ENCODE assay signal across 22 cellular contexts in the genomic region with DNA sequence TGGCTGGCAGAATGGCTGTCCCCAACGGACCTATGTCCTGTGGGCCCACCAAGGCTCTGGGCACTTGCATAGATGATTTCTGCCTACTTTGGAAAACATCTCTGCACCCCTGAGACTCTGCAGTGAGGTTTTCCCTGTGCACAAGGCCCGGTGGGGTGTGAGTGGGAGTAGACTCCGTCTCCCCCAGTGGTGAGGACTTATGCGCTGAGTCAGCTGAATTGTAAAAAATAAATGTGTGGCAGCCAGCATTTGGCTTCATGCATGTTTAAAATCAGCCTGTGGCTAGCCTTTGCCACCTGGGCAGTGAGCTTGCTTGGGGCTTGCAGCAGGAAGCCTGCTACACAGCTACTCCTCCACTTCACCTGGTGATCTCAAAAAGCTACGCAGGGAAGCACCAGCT.
DNase-seq lines count a peak whose midpoint lies in the region; ATAC-seq, FAIRE-seq and TF ChIP-seq lines count a peak whose summit lies in the region.
"Had no signal": no experiment of that assay in that cellular context is flagged by ENCODE, and none has a peak within 500 bp of the region (broad histone marks: within the 10 kb centered on the region; RNA-seq: fewer than 3 reads in every experiment).

No MANE protein-coding gene starts in this region.

- CTCF ChIA-PET in A549 (lab: Yijun Ruan, JAX) (no interaction called here), IMR-90 (lab: Yijun Ruan, JAX) (no interaction called here)

- TF ChIP-seq POLR2A in A549 (IDR thresholded peaks at IDR 0.05; ENCODE audit: low read length) (no peak), IMR-90 (IDR thresholded peaks at IDR 0.05; ENCODE audit: low read depth, low read length) (no peak)

- no peak overlapping the region for H3K27ac Mint-ChIP-seq in neural progenitor cell
- H3K27ac Mint-ChIP-seq: B cell; CD4-positive, CD25-positive, alpha-beta regulatory T cell; CD8-positive, alpha-beta T cell; HFFc6 had no signal

- POLR2A ChIA-PET in A549 (lab: Yijun Ruan, JAX) (no interaction called here), IMR-90 (lab: Charles Lee; ENCODE audit: unreplicated experiment) (no interaction called here)

- H3K36me3 ChIP-seq in IMR-90 (ENCODE audit: control insufficient read depth, insufficient read depth, low read length) (no peaks in the 10 kb centered on the region), neural progenitor cell (no peaks in the 10 kb centered on the region)
- H3K36me3 ChIP-seq: BLaER1, HAP-1 had no signal

- no peak overlapping the region for H2BK5ac ChIP-seq in IMR-90 (ENCODE audit: low read depth, low read length, poor library complexity, severe bottlenecking)

- no peaks in the 10 kb centered on the region for H3K79me2 ChIP-seq in neural progenitor cell (ENCODE audit: low read depth)

- no peak overlapping the region for H3K56ac ChIP-seq in IMR-90 (ENCODE audit: extremely low read depth, insufficient read depth, low read length)

- H2AK5ac ChIP-seq in IMR-90 (ENCODE audit: low read depth, low read length): no peak overlapping the region

- no peak overlapping the region for H3K14ac ChIP-seq in IMR-90 (replicated peaks; ENCODE audit: low read depth, low read length)

- H3K27ac ChIP-seq in A549 (no peak overlapping the region), IMR-90 (ENCODE audit: insufficient read depth, low read length) (no peak overlapping the region), neural progenitor cell (no peak overlapping the region)
- H3K27ac ChIP-seq: BLaER1, C4-2B, GM23248 had no signal

- no peaks in the 10 kb centered on the region for H3K4me1 Mint-ChIP-seq in neural progenitor cell
- H3K4me1 Mint-ChIP-seq: B cell; CD4-positive, CD25-positive, alpha-beta regulatory T cell had no signal

- TF ChIP-seq CTCF in A549 (IDR thresholded peaks at IDR 0.05) (no peak), IMR-90 (conservative IDR thresholded peaks at IDR 0.05; ENCODE audit: low read depth, low read length) (no peak), neural progenitor cell (IDR thresholded peaks at IDR 0.05) (no peak)

- WGBS in A549 (ENCODE audit: missing lambda C conversion rate): 22% methylated on average over 5 of the region's 5 CpGs
- no CpG with 5 or more reads among the region's 5 CpGs for WGBS in IMR-90 (ENCODE audit: extremely low coverage in 2 of 2, insufficient read length in 1 of 2), 2 experiments

- TF ChIP-seq RAD21 in A549 (conservative IDR thresholded peaks at IDR 0.05 in 1 of 2, IDR thresholded peaks at IDR 0.05 in 1 of 2) (no peak), IMR-90 (IDR thresholded peaks at IDR 0.05; ENCODE audit: low read length) (no peak)

- H2AK9ac ChIP-seq in IMR-90 (replicated peaks; ENCODE audit: low read depth, low read length, poor library complexity): no peak overlapping the region

- H3K27me3 Mint-ChIP-seq in neural progenitor cell (ENCODE audit: insufficient read depth, low read depth): no peaks in the 10 kb centered on the region
- H3K27me3 Mint-ChIP-seq: CD4-positive, CD25-positive, alpha-beta regulatory T cell had no signal

- H3K4me2 ChIP-seq in A549 (no peak overlapping the region), IMR-90 (ENCODE audit: low read depth, low read length) (no peak overlapping the region), neural progenitor cell (no peak overlapping the region)
- H3K4me2 ChIP-seq: BLaER1 had no signal

- H3K9me3 ChIP-seq in A549 (no peaks in the 10 kb centered on the region), IMR-90 (ENCODE audit: control insufficient read depth, insufficient read depth, low read length) (peaks cover 22% of the 10 kb centered on the region), neural progenitor cell (ENCODE audit: low read depth) (no peaks in the 10 kb centered on the region)
- H3K9me3 ChIP-seq: BLaER1, Caco-2, HAP-1 had no signal

- no peak overlapping the region for H2BK20ac ChIP-seq in IMR-90 (ENCODE audit: low read depth, low read length)

- no peak overlapping the region for H2BK120ac ChIP-seq in IMR-90 (ENCODE audit: low read depth, low read length)

- H3K9me3 Mint-ChIP-seq in neural progenitor cell: no peaks in the 10 kb centered on the region
- H3K9me3 Mint-ChIP-seq: CD8-positive, alpha-beta T cell; HFFc6 had no signal

- dilution Hi-C loops in IMR-90 (cut with HindIII; ENCODE audit: low sequenced_read_pairs, unreplicated experiment): no loop called here

- H3K4ac ChIP-seq in IMR-90 (ENCODE audit: low read depth, low read length): no peak overlapping the region

- H3F3A ChIP-seq in neural progenitor cell (ENCODE audit: low read depth): no peaks in the 10 kb centered on the region

- H3K18ac ChIP-seq in IMR-90 (ENCODE audit: low read depth, low read length): no peak overlapping the region

- no peaks in the 10 kb centered on the region for H3K9me1 ChIP-seq in IMR-90 (ENCODE audit: insufficient read depth, low read length)

- no peak overlapping the region for H2BK15ac ChIP-seq in IMR-90 (ENCODE audit: low read depth, low read length)

- intact Hi-C loops in IMR-90 (cut with micrococcal nuclease) (no loop called here), head of caudate nucleus (cut with DNase I) (no loop called here)

- H4K5ac ChIP-seq in IMR-90 (ENCODE audit: low read depth, low read length): no peak overlapping the region

- H3K9ac ChIP-seq in IMR-90 (ENCODE audit: low read depth, low read length) (no peak overlapping the region), neural progenitor cell (no peak overlapping the region)
- H3K9ac ChIP-seq: BLaER1, GM23248 had no signal

- H4K8ac ChIP-seq in IMR-90 (ENCODE audit: low read depth in 2 of 2, low read length in 2 of 2): no peak overlapping the region

- no peak overlapping the region for H3K4me3 ChIP-seq in A549
- H3K4me3 ChIP-seq in IMR-90 (ENCODE audit: insufficient read depth, low read depth, low read length): no peak overlapping the region
- H3K4me3 ChIP-seq in neural progenitor cell: no peak overlapping the region
- H3K4me3 ChIP-seq: BLaER1, GM12878, GM23248, HAP-1 had no signal

- H2AFZ ChIP-seq in IMR-90 (replicated peaks; ENCODE audit: low read length, poor library complexity) (no peak overlapping the region), neural progenitor cell (replicated peaks) (peak overlapping the region; percentile 46)
- H2AFZ ChIP-seq: GM23248 had no signal

- H3K79me1 ChIP-seq in IMR-90 (ENCODE audit: low read depth in 1 of 2, low read length in 2 of 2): no peaks in the 10 kb centered on the region

- no TSS peak for BruUV-seq in IMR-90 (replicated peaks; lab: Mats Ljungman, UMichigan)

- no peak for FAIRE-seq in A549 (lab: Jason Lieb, UNC)
- FAIRE-seq: G401.6, GM12878, GM19239, H54 had no signal

- H3K4me3 Mint-ChIP-seq in neural progenitor cell: no peak overlapping the region
- H3K4me3 Mint-ChIP-seq: B cell; CD4-positive, CD25-positive, alpha-beta regulatory T cell; CD8-positive, alpha-beta T cell; HFFc6 had no signal

- TF ChIP-seq EP300 in A549 (IDR thresholded peaks at IDR 0.05): no peak

- H3K27me3 ChIP-seq in IMR-90 (ENCODE audit: control insufficient read depth, insufficient read depth, low read length) (no peaks in the 10 kb centered on the region), neural progenitor cell (no peaks in the 10 kb centered on the region)
- H3K27me3 ChIP-seq: BLaER1 had no signal

- H3K4me1 ChIP-seq in A549: no peaks in the 10 kb centered on the region
- no peaks in the 10 kb centered on the region for H3K4me1 ChIP-seq in IMR-90 (ENCODE audit: control insufficient read depth, insufficient read depth, low read length)
- H3K4me1 ChIP-seq in neural progenitor cell: no peaks in the 10 kb centered on the region
- H3K4me1 ChIP-seq: Caco-2, HAP-1 had no signal

- in situ Hi-C loops in IMR-90 (cut with MboI; ENCODE audit: low sequenced_read_pairs): no loop called here

- no peak overlapping the region for H3K23ac ChIP-seq in IMR-90 (ENCODE audit: low read depth, low read length)

- no peak for ATAC-seq in A549
- ATAC-seq in IMR-90 (ENCODE audit: low read depth): no peak
- ATAC-seq in HG02981 (IDR thresholded peaks at IDR 0.05; ENCODE audit: unreplicated experiment): no peak
- ATAC-seq: CD8-positive, alpha-beta T cell; GM12878 had no signal

- H4K20me1 ChIP-seq in IMR-90 (ENCODE audit: insufficient read depth, low read length): no peaks in the 10 kb centered on the region
- no peaks in the 10 kb centered on the region for H4K20me1 ChIP-seq in neural progenitor cell (ENCODE audit: low read depth)
- H4K20me1 ChIP-seq: BLaER1 had no signal

- no peak overlapping the region for H4K91ac ChIP-seq in IMR-90 (ENCODE audit: insufficient read depth, low read depth, low read length)

- H3K36me3 Mint-ChIP-seq in neural progenitor cell: no peaks in the 10 kb centered on the region
- H3K36me3 Mint-ChIP-seq: CD4-positive, CD25-positive, alpha-beta regulatory T cell; CD8-positive, alpha-beta T cell had no signal

- DNase-seq in A549 (ENCODE audit: low read depth in 1 of 2, low spot score in 1 of 2): no peak
- no peak for DNase-seq in IMR-90
- DNase-seq in neural progenitor cell (ENCODE audit: low spot score): no peak
- DNase-seq in GF-D8 (lab: John Stamatoyannopoulos, UW): no peak
- DNase-seq in head of caudate nucleus: no peak
- DNase-seq: 8988T; Caco-2; CD4-positive, CD25-positive, alpha-beta regulatory T cell; CD8-positive, alpha-beta T cell; DMS153; DND-41; GM23248; HFFc6 had no signal

TF ChIP-seq in A549, 52 proteins besides CTCF, POLR2A, EP300 and RAD21:
- TF ChIP-seq SREBF2 (IDR thresholded peaks at IDR 0.05) (no peak), MAFK (IDR thresholded peaks at IDR 0.05; ENCODE audit: partially characterized antibody) (peak; percentile 89), MYC (IDR thresholded peaks at IDR 0.05; ENCODE audit: borderline replicate concordance, low read length) (no peak)

TF ChIP-seq in IMR-90, 13 proteins besides CTCF, POLR2A, EP300 and RAD21:
- no peak for TF ChIP-seq MAZ (IDR thresholded peaks at IDR 0.05; ENCODE audit: borderline replicate concordance, low read depth, low read length)
- TF ChIP-seq CHD1 (IDR thresholded peaks at IDR 0.05; ENCODE audit: low read depth, low read length): no peak
- TF ChIP-seq CEBPB (IDR thresholded peaks at IDR 0.05; ENCODE audit: low read depth, low read length): no peak
- no peak for TF ChIP-seq SMC3 (IDR thresholded peaks at IDR 0.05; ENCODE audit: low read depth, low read length)
- TF ChIP-seq NFE2L2 (IDR thresholded peaks at IDR 0.05; ENCODE audit: low read depth, low read length): no peak
- TF ChIP-seq, protein P1, sequence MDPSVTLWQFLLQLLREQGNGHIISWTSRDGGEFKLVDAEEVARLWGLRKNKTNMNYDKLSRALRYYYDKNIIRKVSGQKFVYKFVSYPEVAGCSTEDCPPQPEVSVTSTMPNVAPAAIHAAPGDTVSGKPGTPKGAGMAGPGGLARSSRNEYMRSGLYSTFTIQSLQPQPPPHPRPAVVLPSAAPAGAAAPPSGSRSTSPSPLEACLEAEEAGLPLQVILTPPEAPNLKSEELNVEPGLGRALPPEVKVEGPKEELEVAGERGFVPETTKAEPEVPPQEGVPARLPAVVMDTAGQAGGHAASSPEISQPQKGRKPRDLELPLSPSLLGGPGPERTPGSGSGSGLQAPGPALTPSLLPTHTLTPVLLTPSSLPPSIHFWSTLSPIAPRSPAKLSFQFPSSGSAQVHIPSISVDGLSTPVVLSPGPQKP (IDR thresholded peaks at IDR 0.05; ENCODE audit: borderline replicate concordance, low read depth, low read length): no peak
- no peak for TF ChIP-seq BHLHE40 (IDR thresholded peaks at IDR 0.05; ENCODE audit: low read depth, low read length)
- TF ChIP-seq MAFK (IDR thresholded peaks at IDR 0.05; ENCODE audit: low read depth, low read length): peak; percentile 93
